Comparison of ENCODE assay signal across 1 cellular context in the genomic region with DNA sequence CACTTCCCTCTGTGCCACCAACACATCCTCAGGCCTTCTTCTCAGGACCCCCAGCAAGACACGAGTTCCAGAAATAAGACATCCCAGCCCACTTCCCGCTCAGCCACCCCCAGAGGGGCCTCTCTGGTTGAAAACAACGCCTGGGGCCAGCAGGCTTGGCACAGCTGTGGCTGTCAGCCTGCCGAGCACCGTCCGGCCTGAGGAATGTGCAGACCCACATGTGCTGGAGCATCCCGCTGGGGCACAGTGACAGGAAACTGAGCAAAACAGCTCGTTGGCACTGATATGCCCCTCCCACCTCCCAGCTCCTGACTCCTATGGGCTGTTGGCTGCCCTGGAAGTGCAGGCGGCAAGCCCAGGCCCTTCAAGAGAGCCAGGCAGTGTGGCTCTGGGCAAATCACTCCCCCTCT.
TF ChIP-seq lines count a peak whose summit lies in the region.

No MANE protein-coding gene starts in this region.

TF ChIP-seq in H1, 55 proteins besides CTCF, POLR2A, EP300 and RAD21 (continued from another document):
- TF ChIP-seq SIN3A (conservative IDR thresholded peaks at IDR 0.05 in 1 of 2, IDR thresholded peaks at IDR 0.05 in 1 of 2; ENCODE audit: low read depth in 1 of 2, low read length in 2 of 2) = peak; percentile 65 to 88; a peak in 2 of 4 replicates
- peak; percentile 56; the same call in 1 of the 2 replicates for TF ChIP-seq MAX (IDR thresholded peaks at IDR 0.05)
- no peak for TF ChIP-seq SAP30 (IDR thresholded peaks at IDR 0.05; ENCODE audit: insufficient read depth, insufficient replicate concordance, low read length)
- no peak for TF ChIP-seq SIRT6 (IDR thresholded peaks at IDR 0.05; ENCODE audit: low read length)
- TF ChIP-seq, protein P1, sequence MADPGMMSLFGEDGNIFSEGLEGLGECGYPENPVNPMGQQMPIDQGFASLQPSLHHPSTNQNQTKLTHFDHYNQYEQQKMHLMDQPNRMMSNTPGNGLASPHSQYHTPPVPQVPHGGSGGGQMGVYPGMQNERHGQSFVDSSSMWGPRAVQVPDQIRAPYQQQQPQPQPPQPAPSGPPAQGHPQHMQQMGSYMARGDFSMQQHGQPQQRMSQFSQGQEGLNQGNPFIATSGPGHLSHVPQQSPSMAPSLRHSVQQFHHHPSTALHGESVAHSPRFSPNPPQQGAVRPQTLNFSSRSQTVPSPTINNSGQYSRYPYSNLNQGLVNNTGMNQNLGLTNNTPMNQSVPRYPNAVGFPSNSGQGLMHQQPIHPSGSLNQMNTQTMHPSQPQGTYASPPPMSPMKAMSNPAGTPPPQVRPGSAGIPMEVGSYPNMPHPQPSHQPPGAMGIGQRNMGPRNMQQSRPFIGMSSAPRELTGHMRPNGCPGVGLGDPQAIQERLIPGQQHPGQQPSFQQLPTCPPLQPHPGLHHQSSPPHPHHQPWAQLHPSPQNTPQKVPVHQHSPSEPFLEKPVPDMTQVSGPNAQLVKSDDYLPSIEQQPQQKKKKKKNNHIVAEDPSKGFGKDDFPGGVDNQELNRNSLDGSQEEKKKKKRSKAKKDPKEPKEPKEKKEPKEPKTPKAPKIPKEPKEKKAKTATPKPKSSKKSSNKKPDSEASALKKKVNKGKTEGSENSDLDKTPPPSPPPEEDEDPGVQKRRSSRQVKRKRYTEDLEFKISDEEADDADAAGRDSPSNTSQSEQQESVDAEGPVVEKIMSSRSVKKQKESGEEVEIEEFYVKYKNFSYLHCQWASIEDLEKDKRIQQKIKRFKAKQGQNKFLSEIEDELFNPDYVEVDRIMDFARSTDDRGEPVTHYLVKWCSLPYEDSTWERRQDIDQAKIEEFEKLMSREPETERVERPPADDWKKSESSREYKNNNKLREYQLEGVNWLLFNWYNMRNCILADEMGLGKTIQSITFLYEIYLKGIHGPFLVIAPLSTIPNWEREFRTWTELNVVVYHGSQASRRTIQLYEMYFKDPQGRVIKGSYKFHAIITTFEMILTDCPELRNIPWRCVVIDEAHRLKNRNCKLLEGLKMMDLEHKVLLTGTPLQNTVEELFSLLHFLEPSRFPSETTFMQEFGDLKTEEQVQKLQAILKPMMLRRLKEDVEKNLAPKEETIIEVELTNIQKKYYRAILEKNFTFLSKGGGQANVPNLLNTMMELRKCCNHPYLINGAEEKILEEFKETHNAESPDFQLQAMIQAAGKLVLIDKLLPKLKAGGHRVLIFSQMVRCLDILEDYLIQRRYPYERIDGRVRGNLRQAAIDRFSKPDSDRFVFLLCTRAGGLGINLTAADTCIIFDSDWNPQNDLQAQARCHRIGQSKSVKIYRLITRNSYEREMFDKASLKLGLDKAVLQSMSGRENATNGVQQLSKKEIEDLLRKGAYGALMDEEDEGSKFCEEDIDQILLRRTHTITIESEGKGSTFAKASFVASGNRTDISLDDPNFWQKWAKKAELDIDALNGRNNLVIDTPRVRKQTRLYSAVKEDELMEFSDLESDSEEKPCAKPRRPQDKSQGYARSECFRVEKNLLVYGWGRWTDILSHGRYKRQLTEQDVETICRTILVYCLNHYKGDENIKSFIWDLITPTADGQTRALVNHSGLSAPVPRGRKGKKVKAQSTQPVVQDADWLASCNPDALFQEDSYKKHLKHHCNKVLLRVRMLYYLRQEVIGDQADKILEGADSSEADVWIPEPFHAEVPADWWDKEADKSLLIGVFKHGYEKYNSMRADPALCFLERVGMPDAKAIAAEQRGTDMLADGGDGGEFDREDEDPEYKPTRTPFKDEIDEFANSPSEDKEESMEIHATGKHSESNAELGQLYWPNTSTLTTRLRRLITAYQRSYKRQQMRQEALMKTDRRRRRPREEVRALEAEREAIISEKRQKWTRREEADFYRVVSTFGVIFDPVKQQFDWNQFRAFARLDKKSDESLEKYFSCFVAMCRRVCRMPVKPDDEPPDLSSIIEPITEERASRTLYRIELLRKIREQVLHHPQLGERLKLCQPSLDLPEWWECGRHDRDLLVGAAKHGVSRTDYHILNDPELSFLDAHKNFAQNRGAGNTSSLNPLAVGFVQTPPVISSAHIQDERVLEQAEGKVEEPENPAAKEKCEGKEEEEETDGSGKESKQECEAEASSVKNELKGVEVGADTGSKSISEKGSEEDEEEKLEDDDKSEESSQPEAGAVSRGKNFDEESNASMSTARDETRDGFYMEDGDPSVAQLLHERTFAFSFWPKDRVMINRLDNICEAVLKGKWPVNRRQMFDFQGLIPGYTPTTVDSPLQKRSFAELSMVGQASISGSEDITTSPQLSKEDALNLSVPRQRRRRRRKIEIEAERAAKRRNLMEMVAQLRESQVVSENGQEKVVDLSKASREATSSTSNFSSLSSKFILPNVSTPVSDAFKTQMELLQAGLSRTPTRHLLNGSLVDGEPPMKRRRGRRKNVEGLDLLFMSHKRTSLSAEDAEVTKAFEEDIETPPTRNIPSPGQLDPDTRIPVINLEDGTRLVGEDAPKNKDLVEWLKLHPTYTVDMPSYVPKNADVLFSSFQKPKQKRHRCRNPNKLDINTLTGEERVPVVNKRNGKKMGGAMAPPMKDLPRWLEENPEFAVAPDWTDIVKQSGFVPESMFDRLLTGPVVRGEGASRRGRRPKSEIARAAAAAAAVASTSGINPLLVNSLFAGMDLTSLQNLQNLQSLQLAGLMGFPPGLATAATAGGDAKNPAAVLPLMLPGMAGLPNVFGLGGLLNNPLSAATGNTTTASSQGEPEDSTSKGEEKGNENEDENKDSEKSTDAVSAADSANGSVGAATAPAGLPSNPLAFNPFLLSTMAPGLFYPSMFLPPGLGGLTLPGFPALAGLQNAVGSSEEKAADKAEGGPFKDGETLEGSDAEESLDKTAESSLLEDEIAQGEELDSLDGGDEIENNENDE (IDR thresholded peaks at IDR 0.05; ENCODE audit: insufficient replicate concordance, low read length) = no peak
